1 cellular context compared by ENCODE assay signal in the genomic region with DNA sequence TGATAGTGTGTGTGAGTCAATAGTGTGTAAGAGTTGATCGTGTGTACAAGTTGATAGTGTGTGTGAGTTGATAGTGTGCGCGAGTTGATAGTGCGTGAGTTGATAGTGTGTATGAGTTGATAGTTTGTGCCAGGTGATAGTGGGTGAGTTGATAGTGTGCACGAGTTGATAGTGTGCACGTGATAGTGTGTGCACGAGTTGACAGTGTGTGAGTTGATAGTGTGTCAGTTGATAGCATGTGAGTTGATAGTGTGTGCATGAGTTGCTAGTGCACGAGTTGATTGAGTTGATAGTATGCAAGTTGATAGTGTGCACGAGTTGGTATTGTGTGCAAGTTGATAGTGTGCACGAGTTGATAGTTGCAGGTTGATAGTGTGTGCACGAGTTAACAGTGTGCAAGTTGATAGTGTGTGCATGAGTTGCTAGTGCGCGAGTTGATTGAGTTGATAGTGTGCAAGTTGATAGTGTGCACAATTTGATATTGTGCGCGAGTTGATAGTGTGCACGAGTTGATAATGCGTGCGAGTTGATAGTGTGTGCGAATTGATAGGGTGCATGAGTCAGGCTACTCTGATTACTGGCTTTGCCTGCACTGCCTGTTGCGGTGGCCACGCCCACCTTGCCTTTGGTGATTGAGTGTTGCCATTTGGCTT.
TF ChIP-seq lines count a peak whose summit lies in the region.

No MANE protein-coding gene starts in this region.

TF ChIP-seq in K562, 482 proteins besides CTCF, POLR2A, EP300 and RAD21 (continued from another document and continues in another):
- TF ChIP-seq NR3C1 (CRISPR knock-in tag; IDR thresholded peaks at IDR 0.05) (no peak), NUFIP1 (IDR thresholded peaks at IDR 0.05; ENCODE audit: partially characterized antibody) (no peak), CHD1 (IDR thresholded peaks at IDR 0.05; ENCODE audit: low read length) (no peak), FOSL1 (tag; conservative IDR thresholded peaks at IDR 0.05) (peak; percentile 77), GATAD2A (IDR thresholded peaks at IDR 0.05) (no peak), ZBTB8A (IDR thresholded peaks at IDR 0.05; ENCODE audit: partially characterized antibody) (no peak), RBM22 (IDR thresholded peaks at IDR 0.05; ENCODE audit: low read depth, low read length, poor library complexity, severe bottlenecking) (no peak), FIP1L1 (IDR thresholded peaks at IDR 0.05; ENCODE audit: low read depth, low read length, poor library complexity, severe bottlenecking) (no peak), ZNF655 (CRISPR knock-in tag; IDR thresholded peaks at IDR 0.05) (no peak), ZNF512 (tag; IDR thresholded peaks at IDR 0.05) (no peak), CHD2 (IDR thresholded peaks at IDR 0.05; ENCODE audit: low read depth, low read length) (no peak), MTA3 (IDR thresholded peaks at IDR 0.05; ENCODE audit: borderline replicate concordance) (no peak), DMBX1 (CRISPR knock-in tag; IDR thresholded peaks at IDR 0.05; ENCODE audit: borderline replicate concordance) (no peak), ZNF143 (CRISPR knock-in tag; IDR thresholded peaks at IDR 0.05) (no peak), YY1 (IDR thresholded peaks at IDR 0.05; ENCODE audit: borderline replicate concordance in 1 of 3, control insufficient read depth in 1 of 3, extremely low read depth in 1 of 3, insufficient read depth in 3 of 3, insufficient read length in 1 of 3, insufficient replicate concordance in 2 of 3, low read depth in 1 of 3, low read length in 2 of 3) (no peak), SRSF1 (IDR thresholded peaks at IDR 0.05; ENCODE audit: low read depth, low read length) (no peak), SP1 (CRISPR knock-in tag; IDR thresholded peaks at IDR 0.05) (no peak), HNRNPLL (IDR thresholded peaks at IDR 0.05; ENCODE audit: low read depth, low read length, poor library complexity, severe bottlenecking) (no peak), ZC3H11A (IDR thresholded peaks at IDR 0.05; ENCODE audit: low read depth, low read length) (no peak), FOXK2 (conservative IDR thresholded peaks at IDR 0.05 in 1 of 2, IDR thresholded peaks at IDR 0.05 in 1 of 2; ENCODE audit: low read depth in 2 of 2) (no peak), ARID3A (IDR thresholded peaks at IDR 0.05; ENCODE audit: borderline replicate concordance, low read depth, low read length) (peak; percentile 63; the same call in 1 of the 2 replicates), ERF (CRISPR knock-in tag; IDR thresholded peaks at IDR 0.05) (no peak), TOE1 (IDR thresholded peaks at IDR 0.05; ENCODE audit: borderline replicate concordance) (no peak; the same call in 1 of the 2 replicates), TOE1 (CRISPR knock-in tag; IDR thresholded peaks at IDR 0.05; ENCODE audit: borderline replicate concordance, low read depth) (no peak), ZNF133 (CRISPR knock-in tag; IDR thresholded peaks at IDR 0.05) (no peak), PHF21A (IDR thresholded peaks at IDR 0.05; ENCODE audit: borderline replicate concordance, low read depth) (no peak), ZNF12 (CRISPR knock-in tag; IDR thresholded peaks at IDR 0.05) (no peak), ARID1B (IDR thresholded peaks at IDR 0.05) (peak; percentile 76), TCF7 (IDR thresholded peaks at IDR 0.05; ENCODE audit: borderline replicate concordance) (no peak), PCBP2 (IDR thresholded peaks at IDR 0.05; ENCODE audit: low read depth, low read length, poor library complexity, severe bottlenecking) (no peak), SLC30A9 (CRISPR knock-in tag; IDR thresholded peaks at IDR 0.05) (no peak), ZNF609 (CRISPR knock-in tag; IDR thresholded peaks at IDR 0.05; ENCODE audit: borderline replicate concordance) (no peak)
- TF ChIP-seq, protein P1, sequence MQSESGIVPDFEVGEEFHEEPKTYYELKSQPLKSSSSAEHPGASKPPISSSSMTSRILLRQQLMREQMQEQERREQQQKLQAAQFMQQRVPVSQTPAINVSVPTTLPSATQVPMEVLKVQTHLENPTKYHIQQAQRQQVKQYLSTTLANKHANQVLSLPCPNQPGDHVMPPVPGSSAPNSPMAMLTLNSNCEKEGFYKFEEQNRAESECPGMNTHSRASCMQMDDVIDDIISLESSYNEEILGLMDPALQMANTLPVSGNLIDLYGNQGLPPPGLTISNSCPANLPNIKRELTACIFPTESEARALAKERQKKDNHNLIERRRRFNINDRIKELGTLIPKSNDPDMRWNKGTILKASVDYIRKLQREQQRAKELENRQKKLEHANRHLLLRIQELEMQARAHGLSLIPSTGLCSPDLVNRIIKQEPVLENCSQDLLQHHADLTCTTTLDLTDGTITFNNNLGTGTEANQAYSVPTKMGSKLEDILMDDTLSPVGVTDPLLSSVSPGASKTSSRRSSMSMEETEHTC (IDR thresholded peaks at IDR 0.05), result no peak
- TF ChIP-seq, protein P2, sequence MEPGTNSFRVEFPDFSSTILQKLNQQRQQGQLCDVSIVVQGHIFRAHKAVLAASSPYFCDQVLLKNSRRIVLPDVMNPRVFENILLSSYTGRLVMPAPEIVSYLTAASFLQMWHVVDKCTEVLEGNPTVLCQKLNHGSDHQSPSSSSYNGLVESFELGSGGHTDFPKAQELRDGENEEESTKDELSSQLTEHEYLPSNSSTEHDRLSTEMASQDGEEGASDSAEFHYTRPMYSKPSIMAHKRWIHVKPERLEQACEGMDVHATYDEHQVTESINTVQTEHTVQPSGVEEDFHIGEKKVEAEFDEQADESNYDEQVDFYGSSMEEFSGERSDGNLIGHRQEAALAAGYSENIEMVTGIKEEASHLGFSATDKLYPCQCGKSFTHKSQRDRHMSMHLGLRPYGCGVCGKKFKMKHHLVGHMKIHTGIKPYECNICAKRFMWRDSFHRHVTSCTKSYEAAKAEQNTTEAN (CRISPR knock-in tag; IDR thresholded peaks at IDR 0.05), result peak; percentile 75; the same call in 1 of the 2 replicates
- TF ChIP-seq, protein P3, sequence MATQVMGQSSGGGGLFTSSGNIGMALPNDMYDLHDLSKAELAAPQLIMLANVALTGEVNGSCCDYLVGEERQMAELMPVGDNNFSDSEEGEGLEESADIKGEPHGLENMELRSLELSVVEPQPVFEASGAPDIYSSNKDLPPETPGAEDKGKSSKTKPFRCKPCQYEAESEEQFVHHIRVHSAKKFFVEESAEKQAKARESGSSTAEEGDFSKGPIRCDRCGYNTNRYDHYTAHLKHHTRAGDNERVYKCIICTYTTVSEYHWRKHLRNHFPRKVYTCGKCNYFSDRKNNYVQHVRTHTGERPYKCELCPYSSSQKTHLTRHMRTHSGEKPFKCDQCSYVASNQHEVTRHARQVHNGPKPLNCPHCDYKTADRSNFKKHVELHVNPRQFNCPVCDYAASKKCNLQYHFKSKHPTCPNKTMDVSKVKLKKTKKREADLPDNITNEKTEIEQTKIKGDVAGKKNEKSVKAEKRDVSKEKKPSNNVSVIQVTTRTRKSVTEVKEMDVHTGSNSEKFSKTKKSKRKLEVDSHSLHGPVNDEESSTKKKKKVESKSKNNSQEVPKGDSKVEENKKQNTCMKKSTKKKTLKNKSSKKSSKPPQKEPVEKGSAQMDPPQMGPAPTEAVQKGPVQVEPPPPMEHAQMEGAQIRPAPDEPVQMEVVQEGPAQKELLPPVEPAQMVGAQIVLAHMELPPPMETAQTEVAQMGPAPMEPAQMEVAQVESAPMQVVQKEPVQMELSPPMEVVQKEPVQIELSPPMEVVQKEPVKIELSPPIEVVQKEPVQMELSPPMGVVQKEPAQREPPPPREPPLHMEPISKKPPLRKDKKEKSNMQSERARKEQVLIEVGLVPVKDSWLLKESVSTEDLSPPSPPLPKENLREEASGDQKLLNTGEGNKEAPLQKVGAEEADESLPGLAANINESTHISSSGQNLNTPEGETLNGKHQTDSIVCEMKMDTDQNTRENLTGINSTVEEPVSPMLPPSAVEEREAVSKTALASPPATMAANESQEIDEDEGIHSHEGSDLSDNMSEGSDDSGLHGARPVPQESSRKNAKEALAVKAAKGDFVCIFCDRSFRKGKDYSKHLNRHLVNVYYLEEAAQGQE (CRISPR knock-in tag; IDR thresholded peaks at IDR 0.05; ENCODE audit: low read depth), result no peak
- TF ChIP-seq, protein P4, sequence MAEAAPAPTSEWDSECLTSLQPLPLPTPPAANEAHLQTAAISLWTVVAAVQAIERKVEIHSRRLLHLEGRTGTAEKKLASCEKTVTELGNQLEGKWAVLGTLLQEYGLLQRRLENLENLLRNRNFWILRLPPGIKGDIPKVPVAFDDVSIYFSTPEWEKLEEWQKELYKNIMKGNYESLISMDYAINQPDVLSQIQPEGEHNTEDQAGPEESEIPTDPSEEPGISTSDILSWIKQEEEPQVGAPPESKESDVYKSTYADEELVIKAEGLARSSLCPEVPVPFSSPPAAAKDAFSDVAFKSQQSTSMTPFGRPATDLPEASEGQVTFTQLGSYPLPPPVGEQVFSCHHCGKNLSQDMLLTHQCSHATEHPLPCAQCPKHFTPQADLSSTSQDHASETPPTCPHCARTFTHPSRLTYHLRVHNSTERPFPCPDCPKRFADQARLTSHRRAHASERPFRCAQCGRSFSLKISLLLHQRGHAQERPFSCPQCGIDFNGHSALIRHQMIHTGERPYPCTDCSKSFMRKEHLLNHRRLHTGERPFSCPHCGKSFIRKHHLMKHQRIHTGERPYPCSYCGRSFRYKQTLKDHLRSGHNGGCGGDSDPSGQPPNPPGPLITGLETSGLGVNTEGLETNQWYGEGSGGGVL (CRISPR knock-in tag; IDR thresholded peaks at IDR 0.05), result no peak
